Comparison of ENCODE assay signal across 8 cellular contexts in genomic region chr7:64562246-64562620, GRCh38. TPM values are rescaled to one million over a fixed set of nuclear protein-coding genes. Genes with fewer than 3 reads are reported as not detected.
A peak's percentile ranks its signal among the peaks of the same experiment; 100 is the strongest.
DNase-seq lines count a peak whose midpoint lies in the region; ATAC-seq and TF ChIP-seq lines count a peak whose summit lies in the region.

No MANE protein-coding gene starts in this region.

- peak overlapping the region; percentile 95 for H3K4me3 Mint-ChIP-seq in T-helper 2 cell treated with Interferon-gamma antibody and Interleukin-4, amounts not matched to agents 5 μg/mL and 100 μg/mL, for 36 hours
- peak overlapping the region; percentile 100 for H3K4me3 Mint-ChIP-seq in stimulated activated memory B cell treated with anti-CD40 and anti-IgM and Interleukin-4, amounts not matched to agents 10 μg/mL and 1 μg/mL and 100 μg/mL, for 72 hours

- H3K27ac Mint-ChIP-seq in T-helper 2 cell treated with Interferon-gamma antibody and Interleukin-4, amounts not matched to agents 5 μg/mL and 100 μg/mL, for 36 hours = peak overlapping the region; percentile 92
- peak overlapping the region; percentile 99 for H3K27ac Mint-ChIP-seq in stimulated activated memory B cell treated with anti-CD40 and anti-IgM and Interleukin-4, amounts not matched to agents 10 μg/mL and 1 μg/mL and 100 μg/mL, for 72 hours

- H3K27me3 ChIP-seq in foreskin keratinocyte = no peaks in the 10 kb centered on the region

- peaks cover 35% of the 10 kb centered on the region for H3K9me3 Mint-ChIP-seq in T-helper 2 cell treated with Interferon-gamma antibody and Interleukin-4, amounts not matched to agents 5 μg/mL and 100 μg/mL, for 36 hours
- H3K9me3 Mint-ChIP-seq in stimulated activated memory B cell treated with anti-CD40 and anti-IgM and Interleukin-4, amounts not matched to agents 10 μg/mL and 1 μg/mL and 100 μg/mL, for 72 hours = peaks cover 3% of the 10 kb centered on the region

- peaks cover 12% of the 10 kb centered on the region for H3K4me1 Mint-ChIP-seq in T-helper 2 cell treated with Interferon-gamma antibody and Interleukin-4, amounts not matched to agents 5 μg/mL and 100 μg/mL, for 36 hours (ENCODE audit: low read depth)
- peaks cover 46% of the 10 kb centered on the region for H3K4me1 Mint-ChIP-seq in stimulated activated memory B cell treated with anti-CD40 and anti-IgM and Interleukin-4, amounts not matched to agents 10 μg/mL and 1 μg/mL and 100 μg/mL, for 72 hours

- peaks cover 35% of the 10 kb centered on the region for H3K36me3 Mint-ChIP-seq in T-helper 2 cell treated with Interferon-gamma antibody and Interleukin-4, amounts not matched to agents 5 μg/mL and 100 μg/mL, for 36 hours (ENCODE audit: low read depth)
- H3K36me3 Mint-ChIP-seq in stimulated activated memory B cell treated with anti-CD40 and anti-IgM and Interleukin-4, amounts not matched to agents 10 μg/mL and 1 μg/mL and 100 μg/mL, for 72 hours = peaks cover 32% of the 10 kb centered on the region

- ATAC-seq in foreskin keratinocyte (no peak), HG02610 (IDR thresholded peaks at IDR 0.05; ENCODE audit: unreplicated experiment) (no peak)
- ATAC-seq in stimulated activated memory B cell treated with anti-CD40 and anti-IgM and Interleukin-4, amounts not matched to agents 10 μg/mL and 1 μg/mL and 100 μg/mL, for 72 hours = no peak

- DNase-seq in NCI-H2171 treated with DMSO at 0.1 percent for 48 hours (lab: John Stamatoyannopoulos, UW) = peak; percentile 42
- DNase-seq in NCI-H2171 (lab: John Stamatoyannopoulos, UW) = no peak
- DNase-seq in T-helper 2 cell treated with Interferon-gamma antibody and Interleukin-4, amounts not matched to agents 5 μg/mL and 100 μg/mL, for 36 hours (ENCODE audit: low spot score) = no peak
- no peak for DNase-seq in foreskin keratinocyte
- no peak for DNase-seq in erythroblast (lab: John Stamatoyannopoulos, UW)
- no peak for DNase-seq in HT-29 (ENCODE audit: low spot score)

- TF ChIP-seq CTCF in foreskin keratinocyte (conservative IDR thresholded peaks at IDR 0.05) = no peak

- H3K4me1 ChIP-seq in foreskin keratinocyte = peaks cover 10% of the 10 kb centered on the region

- no peak for TF ChIP-seq POLR2A in erythroblast (IDR thresholded peaks at IDR 0.05; ENCODE audit: low read length)

- H3K27me3 Mint-ChIP-seq in T-helper 2 cell treated with Interferon-gamma antibody and Interleukin-4, amounts not matched to agents 5 μg/mL and 100 μg/mL, for 36 hours (ENCODE audit: low read depth) = no peaks in the 10 kb centered on the region
- no peaks in the 10 kb centered on the region for H3K27me3 Mint-ChIP-seq in stimulated activated memory B cell treated with anti-CD40 and anti-IgM and Interleukin-4, amounts not matched to agents 10 μg/mL and 1 μg/mL and 100 μg/mL, for 72 hours

- peak overlapping the region; percentile 8 for H3K27ac ChIP-seq in foreskin keratinocyte

RNA-seq across cellular contexts. Expression of gene ZNF680, which starts 0.6 kb away (rescaled TPM):
- 6.7 and 8.2 TPM in 2 replicates for total RNA-seq in foreskin keratinocyte
- polyA plus RNA-seq in foreskin keratinocyte = 1.4 and 1.9 TPM in 2 replicates
- 4.2 and 4.4 TPM in 2 replicates for total RNA-seq in HT-29 (2014; rRNA removed; shearing (Covaris generic))
